In the genomic region with DNA sequence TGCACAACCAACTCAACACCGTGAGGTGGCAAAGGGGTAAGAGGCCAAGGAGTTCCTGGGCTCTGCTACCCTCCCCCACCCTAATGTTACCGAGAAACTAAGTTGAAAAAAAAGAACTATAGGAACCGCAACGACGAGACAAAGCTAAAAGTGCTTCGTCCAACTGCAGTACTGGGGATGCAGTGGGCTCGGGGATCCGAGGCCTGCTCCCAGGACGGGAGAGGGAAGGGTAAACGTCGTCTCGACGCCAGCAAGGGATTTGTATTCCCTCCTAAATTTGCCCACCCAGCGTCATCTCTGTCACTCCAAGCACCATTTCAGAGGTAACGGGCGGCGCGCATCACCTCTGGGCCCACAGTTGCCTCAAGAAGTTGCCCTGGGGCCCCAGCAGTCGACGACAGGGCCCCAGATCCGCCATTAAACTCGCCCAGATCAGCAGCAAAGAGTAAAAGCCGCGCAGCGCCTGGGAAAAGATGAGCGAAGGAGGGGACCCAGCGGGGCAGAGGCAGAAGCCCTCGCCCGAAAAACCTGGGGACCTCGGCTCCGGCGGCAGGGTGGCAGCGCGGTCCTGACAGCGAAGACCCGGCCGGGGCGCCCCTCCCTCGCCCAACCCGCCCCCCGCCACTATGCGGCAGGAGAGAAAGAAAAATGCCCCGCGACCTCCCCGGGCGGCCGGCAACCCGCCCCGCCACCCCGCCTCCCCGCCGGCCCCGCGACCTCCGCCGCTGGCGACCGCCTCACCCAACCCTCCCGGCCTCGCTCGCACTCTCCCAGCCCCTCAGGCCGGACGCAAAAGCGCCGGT, we compare ENCODE assay signal across 8 cellular contexts.
DNase-seq lines count a peak whose midpoint lies in the region; ATAC-seq and TF ChIP-seq lines count a peak whose summit lies in the region.

No MANE protein-coding gene starts in this region.

- no peaks in the 10 kb centered on the region for H3K27me3 Mint-ChIP-seq in central memory CD8-positive, alpha-beta T cell

- no peaks in the 10 kb centered on the region for H3K9me3 Mint-ChIP-seq in central memory CD8-positive, alpha-beta T cell

- TF ChIP-seq CTCF in 22Rv1 (IDR thresholded peaks at IDR 0.05), result no peak

- peak overlapping the region; percentile 94 for H3K4me3 Mint-ChIP-seq in central memory CD8-positive, alpha-beta T cell

- H3K4me1 Mint-ChIP-seq in central memory CD8-positive, alpha-beta T cell, result peaks cover 39% of the 10 kb centered on the region

- peak overlapping the region; percentile 98 for H3K27ac ChIP-seq in 22Rv1

- peak; percentile 8 for ATAC-seq in GM18511 (IDR thresholded peaks at IDR 0.05; ENCODE audit: unreplicated experiment)
- peak; percentile 14 for ATAC-seq in central memory CD8-positive, alpha-beta T cell (replicated peaks; ENCODE audit: extremely low read depth, poor library complexity, severe bottlenecking)

- DNase-seq in HuH-7 (ENCODE audit: low spot score), result peak; percentile 30
- DNase-seq in activated CD4-positive, CD25-positive, alpha-beta regulatory T cell treated with anti-CD3 and anti-CD28 coated beads, Interleukin-2, amount 50 U/mL, for 16 hours (ENCODE audit: low read depth, low spot score), result peak; percentile 3
- peak; percentile 23 to 25 for DNase-seq in central memory CD8-positive, alpha-beta T cell (ENCODE audit: low spot score in 2 of 2)
- peak; percentile 69 for DNase-seq in left kidney (ENCODE audit: low read depth, low spot score)
- DNase-seq in stimulated activated CD4-positive, alpha-beta T cell treated with anti-CD3 and anti-CD28 coated beads, Interleukin-1b, Interleukin-23, amount 100 ng/mL, for 48 hours, result peak; percentile 47
- DNase-seq in NCI-H774 (lab: John Stamatoyannopoulos, UW), result no peak

- H3K36me3 Mint-ChIP-seq in central memory CD8-positive, alpha-beta T cell (ENCODE audit: insufficient read depth), result peaks cover 31% of the 10 kb centered on the region

- peak overlapping the region; percentile 93 for H3K27ac Mint-ChIP-seq in central memory CD8-positive, alpha-beta T cell (ENCODE audit: low read depth)
